In the genomic region with DNA sequence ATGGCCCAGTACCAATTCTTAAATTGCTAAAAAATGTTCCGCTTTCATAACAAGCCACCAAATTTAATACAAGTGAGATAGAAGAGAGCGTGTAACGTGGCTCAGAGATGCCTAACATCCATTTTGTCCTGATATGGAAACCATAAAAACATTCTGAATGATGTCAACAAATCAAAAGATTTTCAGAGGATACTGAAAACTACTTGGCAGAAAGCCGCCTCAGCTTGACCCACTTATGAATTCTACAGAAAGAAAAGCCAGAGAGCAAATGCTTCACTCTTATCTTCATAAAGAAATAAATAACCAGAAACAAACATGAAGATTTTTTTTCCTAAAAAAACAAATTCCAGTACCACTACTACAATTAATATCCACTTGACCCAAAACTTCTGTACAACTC, we compare ENCODE assay signal across 27 cellular contexts.
"Had no signal": no experiment of that assay in that cellular context is flagged by ENCODE, and none has a peak within 500 bp of the region (broad histone marks: within the 10 kb centered on the region; RNA-seq: fewer than 3 reads in every experiment).

No MANE protein-coding gene starts in this region.

- H3K27ac ChIP-seq: stomach, suprapubic skin, testis, thoracic aorta, thyroid gland, tibial artery, tibial nerve, transverse colon, upper lobe of left lung, upper lobe of right lung, uterus, vagina had no signal

- H3K9me3 ChIP-seq: stomach, suprapubic skin, testis, thoracic aorta, thyroid gland, tibial artery, transverse colon, upper lobe of left lung, upper lobe of right lung, uterus, vagina had no signal

- ATAC-seq: stimulated activated effector memory CD8-positive, alpha-beta T cell treated with anti-CD3 and anti-CD28 coated beads, Interleukin-12 subunit alpha, Interleukin-12 subunit beta, amount 100 ng/mL, for 72 hours; stimulated activated memory B cell treated with anti-CD40 and anti-IgM and Interleukin-4, amounts not matched to agents 10 μg/mL and 1 μg/mL and 100 μg/mL, for 72 hours; stimulated activated naive B cell treated with anti-CD40 and anti-IgM and Interleukin-4, amounts not matched to agents 10 μg/mL and 1 μg/mL and 100 μg/mL, for 72 hours; stimulated activated naive CD8-positive, alpha-beta T cell treated with anti-CD3 and anti-CD28 coated beads, Interleukin-15, amount 100 ng/mL, for 72 hours; stimulated activated naive CD8-positive, alpha-beta T cell treated with anti-CD3 and anti-CD28 coated beads, Interleukin-15, Interleukin-2, amounts not matched to agents 100 U/mL and 50 U/mL, for 24 hours; upper lobe of right lung had no signal

- DNase-seq: stimulated activated CD4-positive, alpha-beta T cell treated with anti-CD3 and anti-CD28 coated beads, Interleukin-2, amount 100 ng/mL, for 48 hours; stimulated activated CD4-positive, alpha-beta T cell treated with anti-CD3 and anti-CD28 coated beads, Interleukin-4, amount 100 ng/mL, for 1 hour; stimulated activated CD4-positive, alpha-beta T cell treated with anti-CD3 and anti-CD28 coated beads, Interleukin-4, amount 100 ng/mL, for 24 hours; stimulated activated CD4-positive, alpha-beta T cell treated with anti-CD3 and anti-CD28 coated beads, Interleukin-4, amount 100 ng/mL, for 4 hours; stimulated activated CD8-positive, alpha-beta memory T cell treated with anti-CD3 and anti-CD28 coated beads, Interleukin-4, amount 100 ng/mL, for 48 hours; stimulated activated naive B cell treated with anti-CD40 and anti-IgM and Interleukin-4, amounts not matched to agents 10 μg/mL and 1 μg/mL and 100 μg/mL, for 72 hours; stimulated activated naive CD4-positive, alpha-beta T cell; stimulated activated naive CD4-positive, alpha-beta T cell treated with Interleukin-2 at 50 U/mL for 16 hours; stimulated activated naive CD8-positive, alpha-beta T cell treated with anti-CD3 and anti-CD28 coated beads, Interleukin-15, amount 100 ng/mL, for 72 hours; stimulated activated naive CD8-positive, alpha-beta T cell treated with anti-CD3 and anti-CD28 coated beads, Interleukin-15, Interleukin-2, amounts not matched to agents 100 U/mL and 50 U/mL, for 24 hours; stomach; substantia nigra; testis; thyroid gland; tibial artery; transverse colon; trophoblast cell; upper lobe of left lung; upper lobe of right lung; uterus had no signal

- H3K4me1 ChIP-seq: stomach, suprapubic skin, testis, thyroid gland, tibial artery, tibial nerve, transverse colon, upper lobe of left lung, upper lobe of right lung, uterus, vagina had no signal

- H3K27me3 ChIP-seq: stomach, suprapubic skin, testis, thyroid gland, tibial artery, tibial nerve, transverse colon, upper lobe of left lung, upper lobe of right lung, uterus, vagina had no signal

- FAIRE-seq: urothelium cell line had no signal

- H3K4me3 ChIP-seq: stomach, suprapubic skin, testis, thoracic aorta, thyroid gland, tibial artery, tibial nerve, transverse colon, upper lobe of left lung, upper lobe of right lung, uterus, vagina had no signal
